14 cellular contexts compared by ENCODE assay signal in genomic region chr17:81417879-81418709, GRCh38. TPM values are rescaled to one million over a fixed set of nuclear protein-coding genes. Genes with fewer than 3 reads are reported as not detected.
DNase-seq lines count a peak whose midpoint lies in the region; ATAC-seq, FAIRE-seq and TF ChIP-seq lines count a peak whose summit lies in the region.
"Had no signal": no experiment of that assay in that cellular context is flagged by ENCODE, and none has a peak within 500 bp of the region (broad histone marks: within the 10 kb centered on the region; RNA-seq: fewer than 3 reads in every experiment).

No MANE protein-coding gene starts in this region.

- no TSS peak for BruUV-seq in K562 (replicated peaks; lab: Mats Ljungman, UMichigan)

- CTCF ChIA-PET in activated naive CD4-positive, alpha-beta T cell treated with anti-CD3 and anti-CD28 coated beads, Interleukin-2, amount 10 ng/mL, durations not matched to agents 7 days and 5 days (lab: Charles Lee): no interaction called here
- CTCF ChIA-PET in K562 (lab: Yijun Ruan, JAX; ENCODE audit: low intra/inter-chr PET ratio): no interaction called here

- H3K4me1 ChIP-seq in K562 (replicated peaks in 1 of 2; ENCODE audit: control insufficient read depth in 2 of 2, insufficient read depth in 2 of 2, low read length in 2 of 2): peaks cover 2 to 85% of the 10 kb centered on the region in 2 experiments; a peak in 4 of 5 replicates
- H3K4me1 ChIP-seq in muscle layer of colon (ENCODE audit: insufficient read depth, low read length): peaks cover 49% of the 10 kb centered on the region
- H3K4me1 ChIP-seq in upper lobe of left lung: peaks cover 45 to 57% (median 48%) of the 10 kb centered on the region in 4 donors

- ATAC-seq in K562: no peak
- ATAC-seq in upper lobe of left lung (ENCODE audit: low FRiP score in 2 of 2): no peak
- no peak for ATAC-seq in activated CD4-positive, CD25-positive, alpha-beta regulatory T cell treated with anti-CD3 and anti-CD28 coated beads, Interleukin-2, amount 50 U/mL, for 24 hours
- no peak for ATAC-seq in HG03280 (IDR thresholded peaks at IDR 0.05; ENCODE audit: unreplicated experiment)
- ATAC-seq: stimulated activated naive CD8-positive, alpha-beta T cell treated with anti-CD3 and anti-CD28 coated beads, Interleukin-15, amount 100 ng/mL, for 72 hours had no signal

- peaks cover 1% of the 10 kb centered on the region; the same call in 2 of the 3 replicates for H3K79me2 ChIP-seq in K562 (ENCODE audit: control insufficient read depth, insufficient read depth, low read length)

- FAIRE-seq in K562 (lab: Jason Lieb, UNC): no peak
- FAIRE-seq: D721Med had no signal

- H3K27ac ChIP-seq in K562 (ENCODE audit: extremely low read depth, low read depth, low read length) (no peak overlapping the region), muscle layer of colon (ENCODE audit: low read depth, low read length) (peak overlapping the region; percentile 48), upper lobe of left lung (peak overlapping the region; percentile 81 to 96 (median 85))

- H3K27me3 Mint-ChIP-seq in activated naive CD4-positive, alpha-beta T cell treated with anti-CD3 and anti-CD28 coated beads, Interleukin-2, amount 50 U/mL, for 24 hours: no peaks in the 10 kb centered on the region
- H3K27me3 Mint-ChIP-seq in activated naive CD4-positive, alpha-beta T cell treated with anti-CD3 and anti-CD28 coated beads, Interleukin-2, amount 10 ng/mL, durations not matched to agents 7 days and 5 days: peaks cover 21% of the 10 kb centered on the region
- peaks cover 7% of the 10 kb centered on the region for H3K27me3 Mint-ChIP-seq in endothelial cell (ENCODE audit: unreplicated experiment)
- H3K27me3 Mint-ChIP-seq: activated naive CD8-positive, alpha-beta T cell had no signal

- no peaks in the 10 kb centered on the region for H3K36me3 Mint-ChIP-seq in activated naive CD4-positive, alpha-beta T cell treated with anti-CD3 and anti-CD28 coated beads, Interleukin-2, amount 50 U/mL, for 24 hours
- no peaks in the 10 kb centered on the region for H3K36me3 Mint-ChIP-seq in activated naive CD4-positive, alpha-beta T cell treated with anti-CD3 and anti-CD28 coated beads, Interleukin-2, amount 10 ng/mL, durations not matched to agents 7 days and 5 days
- no peaks in the 10 kb centered on the region for H3K36me3 Mint-ChIP-seq in endothelial cell (ENCODE audit: low read depth, unreplicated experiment)
- H3K36me3 Mint-ChIP-seq: activated naive CD8-positive, alpha-beta T cell; immature natural killer cell had no signal

- peak overlapping the region; percentile 72 for H3K27ac Mint-ChIP-seq in activated naive CD4-positive, alpha-beta T cell treated with anti-CD3 and anti-CD28 coated beads, Interleukin-2, amount 50 U/mL, for 24 hours
- no peak overlapping the region for H3K27ac Mint-ChIP-seq in activated naive CD4-positive, alpha-beta T cell treated with anti-CD3 and anti-CD28 coated beads, Interleukin-2, amount 10 ng/mL, durations not matched to agents 7 days and 5 days
- H3K27ac Mint-ChIP-seq in endothelial cell (ENCODE audit: unreplicated experiment): no peak overlapping the region
- H3K27ac Mint-ChIP-seq: activated naive CD8-positive, alpha-beta T cell; immature natural killer cell; stimulated activated naive CD8-positive, alpha-beta T cell treated with anti-CD3 and anti-CD28 coated beads, Interleukin-15, amount 100 ng/mL, for 72 hours had no signal

- no peaks in the 10 kb centered on the region for H3K9me1 ChIP-seq in K562 (ENCODE audit: control insufficient read depth, insufficient read depth, low read length)

- no peaks in the 10 kb centered on the region for H4K20me1 ChIP-seq in K562 (replicated peaks; ENCODE audit: control insufficient read depth, insufficient read depth, low read length)

- TF ChIP-seq CTCF in K562 (IDR thresholded peaks at IDR 0.05 in 2 of 3, conservative IDR thresholded peaks at IDR 0.05 in 1 of 3; ENCODE audit: insufficient read depth in 2 of 3, low read depth in 1 of 3, low read length in 3 of 3): no peak
- TF ChIP-seq CTCF in upper lobe of left lung (IDR thresholded peaks at IDR 0.05): no peak
- no peak for TF ChIP-seq CTCF in endothelial cell (IDR thresholded peaks at IDR 0.05; ENCODE audit: unreplicated experiment)

- in situ Hi-C loops in K562 (cut with MboI): no loop called here

- H3K36me3 ChIP-seq in K562 (ENCODE audit: control insufficient read depth, insufficient read depth, low read length) (no peaks in the 10 kb centered on the region; the same call in 2 of the 3 replicates), muscle layer of colon (ENCODE audit: insufficient read depth, low read length) (no peaks in the 10 kb centered on the region), upper lobe of left lung (no peaks in the 10 kb centered on the region)

- no peak overlapping the region for H3K4me3 ChIP-seq in K562
- H3K4me3 ChIP-seq in muscle layer of colon (ENCODE audit: low read depth in 1 of 2, low read length in 2 of 2): no peak overlapping the region
- H3K4me3 ChIP-seq in upper lobe of left lung: no peak overlapping the region

- H3K27me3 ChIP-seq in K562 (ENCODE audit: control insufficient read depth in 2 of 2, insufficient read depth in 2 of 2, low read length in 2 of 2) (no peaks in the 10 kb centered on the region; a peak in 1 of 5 replicates), muscle layer of colon (ENCODE audit: control insufficient read depth in 1 of 2, insufficient read depth in 2 of 2, low read length in 2 of 2) (no peaks in the 10 kb centered on the region), upper lobe of left lung (no peaks in the 10 kb centered on the region)

- no peak overlapping the region for H3K4me2 ChIP-seq in K562 (ENCODE audit: insufficient read depth, low read length)

- no peak overlapping the region for H2AFZ ChIP-seq in K562 (ENCODE audit: low read depth, low read length)

- no peaks in the 10 kb centered on the region for H3K9me3 ChIP-seq in K562 (replicated peaks; ENCODE audit: control insufficient read depth, insufficient read depth, low read depth, low read length)
- H3K9me3 ChIP-seq in muscle layer of colon (ENCODE audit: low read length): no peaks in the 10 kb centered on the region
- no peaks in the 10 kb centered on the region for H3K9me3 ChIP-seq in upper lobe of left lung

- H3K9me3 Mint-ChIP-seq in activated naive CD4-positive, alpha-beta T cell treated with anti-CD3 and anti-CD28 coated beads, Interleukin-2, amount 50 U/mL, for 24 hours: no peaks in the 10 kb centered on the region
- peaks cover 6% of the 10 kb centered on the region for H3K9me3 Mint-ChIP-seq in activated naive CD4-positive, alpha-beta T cell treated with anti-CD3 and anti-CD28 coated beads, Interleukin-2, amount 10 ng/mL, durations not matched to agents 7 days and 5 days
- H3K9me3 Mint-ChIP-seq in endothelial cell (ENCODE audit: unreplicated experiment): no peaks in the 10 kb centered on the region
- H3K9me3 Mint-ChIP-seq: immature natural killer cell; stimulated activated naive CD8-positive, alpha-beta T cell treated with anti-CD3 and anti-CD28 coated beads, Interleukin-15, amount 100 ng/mL, for 72 hours had no signal

- H3K9ac ChIP-seq in K562 (ENCODE audit: insufficient read depth in 1 of 2, low read depth in 2 of 2, low read length in 2 of 2) (0 out of 4 replicates have a peak overlapping the region, but pooled peaks of 1 of the 2 experiments have one; percentile 36), muscle layer of colon (ENCODE audit: low read length) (no peak overlapping the region)

- no peak for TF ChIP-seq POLR2A in K562 (conservative IDR thresholded peaks at IDR 0.05)
- no peak for TF ChIP-seq POLR2A in upper lobe of left lung (IDR thresholded peaks at IDR 0.05)

- H3K4me1 Mint-ChIP-seq in activated naive CD4-positive, alpha-beta T cell treated with anti-CD3 and anti-CD28 coated beads, Interleukin-2, amount 50 U/mL, for 24 hours: no peaks in the 10 kb centered on the region
- peaks cover 7% of the 10 kb centered on the region for H3K4me1 Mint-ChIP-seq in activated naive CD4-positive, alpha-beta T cell treated with anti-CD3 and anti-CD28 coated beads, Interleukin-2, amount 10 ng/mL, durations not matched to agents 7 days and 5 days
- H3K4me1 Mint-ChIP-seq in endothelial cell (ENCODE audit: unreplicated experiment): no peaks in the 10 kb centered on the region

- no peak for TF ChIP-seq RAD21 in K562 (CRISPR knock-in tag; conservative IDR thresholded peaks at IDR 0.05 in 1 of 2, IDR thresholded peaks at IDR 0.05 in 1 of 2)

- no peak overlapping the region for H3K4me3 Mint-ChIP-seq in activated naive CD4-positive, alpha-beta T cell treated with anti-CD3 and anti-CD28 coated beads, Interleukin-2, amount 50 U/mL, for 24 hours
- H3K4me3 Mint-ChIP-seq in activated naive CD4-positive, alpha-beta T cell treated with anti-CD3 and anti-CD28 coated beads, Interleukin-2, amount 10 ng/mL, durations not matched to agents 7 days and 5 days: no peak overlapping the region
- H3K4me3 Mint-ChIP-seq in endothelial cell (ENCODE audit: unreplicated experiment): no peak overlapping the region
- H3K4me3 Mint-ChIP-seq: activated naive CD8-positive, alpha-beta T cell; immature natural killer cell; stimulated activated naive CD8-positive, alpha-beta T cell treated with anti-CD3 and anti-CD28 coated beads, Interleukin-15, amount 100 ng/mL, for 72 hours had no signal

- intact Hi-C loops in K562 (cut with micrococcal nuclease): no loop called here

- WGBS in K562 (ENCODE audit: insufficient coverage, low coverage, missing lambda C conversion rate): 76% methylated on average over 20 of the region's 23 CpGs
- 81 to 83% methylated on average over 11 to 22 of the region's 23 CpGs for WGBS in upper lobe of left lung, 2 donors

- TF ChIP-seq EP300 in K562 (IDR thresholded peaks at IDR 0.05; ENCODE audit: low read length) (no peak), upper lobe of left lung (IDR thresholded peaks at IDR 0.05) (no peak)

- DNase-seq in activated naive CD4-positive, alpha-beta T cell treated with anti-CD3 and anti-CD28 coated beads, Interleukin-2, amount 10 ng/mL, durations not matched to agents 7 days and 5 days: no peak
- DNase-seq in K562 (ENCODE audit: extremely low read depth in 1 of 4, low spot score in 3 of 4): no peak
- peak in 1 of 2 donors; percentile 71 for DNase-seq in upper lobe of left lung
- DNase-seq in endothelial cell (ENCODE audit: low spot score): no peak
- DNase-seq: activated CD8-positive, alpha-beta memory T cell treated with anti-CD3 and anti-CD28 coated beads, Interleukin-2, amount 50 U/mL, for 4 hours; cortex of kidney; immature natural killer cell; stimulated activated naive CD8-positive, alpha-beta T cell treated with anti-CD3 and anti-CD28 coated beads, Interleukin-15, amount 100 ng/mL, for 72 hours had no signal

- POLR2A ChIA-PET in K562 (lab: Yijun Ruan, JAX): interaction anchor here (1.8 kb wide), 1 partner anchor 12 kb away, joined by 6 read pairs; no protein-coding TSS in a partner anchor

RNA-seq across cellular contexts. Expression of gene BAHCC1, which starts 22.8 kb away (rescaled TPM):
- 32.5 and 87.9 TPM in 2 replicates for total RNA-seq in K562 (2011; cell fraction: chromatin; rRNA removed; ENCODE audit: low replicate concordance)
- total RNA-seq in K562 (2011; cell fraction: nucleolus; rRNA removed): 48.6 and 57.5 TPM in 2 replicates
- 39.0 and 40.6 TPM in 2 replicates for total RNA-seq in K562 (2011; cell fraction: nucleoplasm; rRNA removed)
- total RNA-seq in K562 (2014; rRNA removed): 11.1 and 13.9 TPM in 2 replicates
- 2.1 and 2.6 TPM in 2 replicates for total RNA-seq in K562 (2014; rRNA removed; fragmentation: Illumina TruSeq; extraction: Trizol)
- total RNA-seq in K562 (2015; rRNA removed; fragmentation: Illumina TruSeq; extraction: Trizol): 5.0 and 6.5 TPM in 2 replicates
- total RNA-seq in K562 (2021): 20.8 and 26.9 TPM in 2 replicates
- 4.4 and 11.8 TPM in 2 replicates for polyA plus RNA-seq in K562 (2011; rRNA removed)
- polyA plus RNA-seq in K562 (2011; cell fraction: cytosol; rRNA removed): 8.6 and 8.8 TPM in 2 replicates
- 112 and 139 TPM in 2 replicates for polyA plus RNA-seq in K562 (2011; cell fraction: nucleus; rRNA removed)
- 14.4 and 22.5 TPM in 2 replicates for polyA plus RNA-seq in K562 (2012)
- polyA plus RNA-seq in K562 (2014; fragmentation: Illumina TruSeq; extraction: Trizol): 5.5 and 6.8 TPM in 2 replicates
- polyA plus RNA-seq in K562 (2014; fragmentation: Nextera tagmentation; extraction: Ambion mirVana): under 1 TPM; 0.14 to 0.24 TPM
- 17.2 and 23.3 TPM in 2 replicates for polyA plus RNA-seq in K562 (2014; rRNA removed)
- polyA minus RNA-seq in K562 (2011; rRNA and poly(A)+ RNA removed): 0.72 and 2.7 TPM in 2 replicates
- polyA minus RNA-seq in K562 (2011; cell fraction: cytosol; rRNA and poly(A)+ RNA removed): 6.8 and 8.7 TPM in 2 replicates
- polyA minus RNA-seq in K562 (2011; cell fraction: nucleus; rRNA and poly(A)+ RNA removed): 12.7 and 15.3 TPM in 2 replicates
- 10 to 100 TPM in 5 of 6 donors, 1 to 10 TPM in 1; 8.2 to 81.7 (median 21.0) TPM for total RNA-seq in upper lobe of left lung
- 10.7 TPM for total RNA-seq in endothelial cell (ENCODE audit: unreplicated experiment)
